8 cellular contexts compared by ENCODE assay signal in genomic region chr12:100200450-100201181, GRCh38. TPM values are rescaled to one million over a fixed set of nuclear protein-coding genes. Genes with fewer than 3 reads are reported as not detected.
DNase-seq lines count a peak whose midpoint lies in the region; ATAC-seq and TF ChIP-seq lines count a peak whose summit lies in the region.

Gene ACTR6, plus strand, starts transcription at chr12:100200815. Its CDS starts 37 bp downstream, at chr12:100200852.

- peak within 1 kb of the TSS; percentile 95 for H2AFZ ChIP-seq in OCI-LY7 (ENCODE audit: low read length)

- H3K27ac ChIP-seq in OCI-LY7 (ENCODE audit: low read depth, low read length, poor library complexity, severe bottlenecking) (peak within 1 kb of the TSS; percentile 69), epithelial cell of prostate (peak within 1 kb of the TSS; percentile 76), mucosa of rectum (ENCODE audit: low read depth in 2 of 2, low read length in 2 of 2) (peak within 1 kb of the TSS; percentile 84 to 87)

- intact Hi-C loops in OCI-LY7 (cut with micrococcal nuclease; ENCODE audit: unreplicated experiment), result loop anchor here (1.0 to 5.0 kb wide), 2 partner anchors 58 to 67 kb away; partner anchors contain the start of genes BLTP3B, DEPDC4 and SCYL2

- TSS peak; percentile 94 for BruUV-seq in OCI-LY7 (replicated peaks; lab: Mats Ljungman, UMichigan)

- DNase-seq in DMS 273 treated with DMSO at 0.1 percent for 48 hours (lab: John Stamatoyannopoulos, UW) (peak; percentile 84), HuH-7.5 (ENCODE audit: low spot score) (peak; percentile 79), OCI-LY7 (ENCODE audit: low spot score) (peak; percentile 97), activated T-cell treated with anti-CD3 and anti-CD28 coated beads for 1 hour (ENCODE audit: low read depth) (peak; percentile 96), epithelial cell of prostate (ENCODE audit: low read depth, low spot score) (peak; percentile 82)
- DNase-seq in stimulated activated CD8-positive, alpha-beta memory T cell treated with anti-CD3 and anti-CD28 coated beads, Interleukin-4, amount 100 ng/mL, for 48 hours, result peak; percentile 98

- peak; percentile 95 for ATAC-seq in GM21526 (IDR thresholded peaks at IDR 0.05; ENCODE audit: low FRiP score, unreplicated experiment)

- H4K20me1 ChIP-seq in OCI-LY7 (ENCODE audit: insufficient read depth, low read length), result no peaks in the 10 kb centered on the region

- POLR2A ChIA-PET in OCI-LY7 (lab: Charles Lee), result interaction anchor here (0.6 to 3.3 kb wide), 4 partner anchors 8 to 446 kb away, joined by 3 to 11 read pairs (median 4); partner anchors contain the start of genes DEPDC4 and SCYL2

- H3K4me3 ChIP-seq in OCI-LY7 (ENCODE audit: low read depth, low read length, poor library complexity, severe bottlenecking) (peak within 1 kb of the TSS; percentile 89), mucosa of rectum (ENCODE audit: low read length in 2 of 2) (peak within 1 kb of the TSS; percentile 89 to 97)

- H3K4me2 ChIP-seq in OCI-LY7 (ENCODE audit: low read length), result peak within 1 kb of the TSS; percentile 83

- H3K4me1 ChIP-seq in OCI-LY7 (ENCODE audit: insufficient read depth, low read length, poor library complexity, severe bottlenecking), result peaks cover 30% of the 10 kb centered on the region
- peaks cover 8 to 11% of the 10 kb centered on the region in 2 donors for H3K4me1 ChIP-seq in mucosa of rectum (ENCODE audit: control insufficient read depth in 2 of 2, insufficient read depth in 2 of 2, low read length in 2 of 2)

- H3K9me3 ChIP-seq in OCI-LY7 (ENCODE audit: low read length), result no peaks in the 10 kb centered on the region
- no peaks in the 10 kb centered on the region for H3K9me3 ChIP-seq in mucosa of rectum (ENCODE audit: control insufficient read depth in 2 of 2, low read length in 2 of 2)

- CTCF ChIA-PET in OCI-LY7 (lab: Charles Lee; ENCODE audit: unreplicated experiment), result interaction anchor here (0.5 kb wide), 1 partner anchor 28 kb away, joined by 3 read pairs; no protein-coding TSS in a partner anchor

- H3K27me3 ChIP-seq in mucosa of rectum (ENCODE audit: control insufficient read depth in 2 of 2, insufficient read depth in 2 of 2, low read length in 2 of 2), result no peaks in the 10 kb centered on the region

- H3K36me3 ChIP-seq in OCI-LY7 (ENCODE audit: insufficient read depth, low read length) (peaks cover 22% of the 10 kb centered on the region), mucosa of rectum (ENCODE audit: control insufficient read depth in 2 of 2, insufficient read depth in 2 of 2, low read length in 2 of 2) (peaks cover 0 to 2% of the 10 kb centered on the region in 2 donors)

- peak within 1 kb of the TSS; percentile 74 to 81 for H3K9ac ChIP-seq in mucosa of rectum (ENCODE audit: low read depth in 1 of 2, low read length in 2 of 2)

- peaks cover 51% of the 10 kb centered on the region for H3K79me2 ChIP-seq in OCI-LY7 (ENCODE audit: insufficient read depth, low read depth, low read length)

- no peak for TF ChIP-seq CTCF in OCI-LY7 (conservative IDR thresholded peaks at IDR 0.05; ENCODE audit: low read length)

- H3K9me2 ChIP-seq in OCI-LY7 (ENCODE audit: insufficient read depth, low read length), result no peaks in the 10 kb centered on the region

RNA-seq across cellular contexts. Expression of gene ACTR6, which starts in this region (rescaled TPM):
- total RNA-seq in OCI-LY7 (2014; rRNA removed; shearing (Covaris generic)), result 14.6 and 22.2 TPM in 2 replicates
- total RNA-seq in OCI-LY7 (2022), result 35.2 and 37.6 TPM in 2 replicates

Comparison
In these comparisons a context has a peak if more than half of its experiments do, and no peak if none do; other contexts are left out.
1. Peak in every context shown above with its lines: DNase-seq, ATAC-seq, H3K4me3 ChIP-seq and H3K27ac ChIP-seq.